In genomic region chr9:83622433-83622813, GRCh38 we compare ENCODE assay signal across 8 cellular contexts. TPM values are rescaled to one million over a fixed set of nuclear protein-coding genes. Genes with fewer than 3 reads are reported as not detected.
DNase-seq lines count a peak whose midpoint lies in the region; ATAC-seq and TF ChIP-seq lines count a peak whose summit lies in the region.

No MANE protein-coding gene starts in this region.

- peak overlapping the region; percentile 83 for H3K4me2 ChIP-seq in skeletal muscle satellite cell (ENCODE audit: low read length)

- intact Hi-C loops in left ventricle myocardium superior (cut with micrococcal nuclease), result no loop called here

- H3K4me1 ChIP-seq in cardiac muscle cell (ENCODE audit: low read depth) (no peaks in the 10 kb centered on the region), SJSA1 (replicated peaks) (peaks cover 11% of the 10 kb centered on the region), skeletal muscle satellite cell (ENCODE audit: control insufficient read depth, insufficient read depth, low read length) (peaks cover 5% of the 10 kb centered on the region)

- no peak for ATAC-seq in left ventricle myocardium superior

- no peaks in the 10 kb centered on the region for H3K27me3 ChIP-seq in cardiac muscle cell
- H3K27me3 ChIP-seq in SJSA1 (replicated peaks), result no peaks in the 10 kb centered on the region
- no peaks in the 10 kb centered on the region for H3K27me3 ChIP-seq in skeletal muscle satellite cell (ENCODE audit: control insufficient read depth, insufficient read depth, low read length)

- H3K4me3 ChIP-seq in cardiac muscle cell, result peak overlapping the region; percentile 79
- peak overlapping the region; percentile 76 for H3K4me3 ChIP-seq in SJSA1
- H3K4me3 ChIP-seq in fibroblast of the aortic adventitia (ENCODE audit: low read depth, low read length), result peak overlapping the region; percentile 71
- H3K4me3 ChIP-seq in skeletal muscle satellite cell (ENCODE audit: low read length), result peak overlapping the region; percentile 84

- H3K36me3 ChIP-seq in cardiac muscle cell (no peaks in the 10 kb centered on the region), SJSA1 (peaks cover 6% of the 10 kb centered on the region; the same call in 1 of the 2 replicates), skeletal muscle satellite cell (ENCODE audit: insufficient read depth, low read length) (no peaks in the 10 kb centered on the region)

- DNase-seq in cardiac muscle cell (ENCODE audit: low read depth in 1 of 2, low spot score in 1 of 2) (no peak), left ventricle myocardium superior (no peak), SJSA1 (ENCODE audit: low read depth in 1 of 2, low spot score in 2 of 2) (no peak), fibroblast of the aortic adventitia (ENCODE audit: low read depth) (no peak), NCI-H524 treated with DMSO at 0.1 percent for 48 hours (lab: John Stamatoyannopoulos, UW) (no peak), HK-2 (ENCODE audit: unreplicated experiment) (no peak)
- DNase-seq in effector CD8-positive, alpha-beta T cell (lab: John Stamatoyannopoulos, UW), result no peak

- H3K9ac ChIP-seq in skeletal muscle satellite cell (ENCODE audit: low read depth, low read length), result peak overlapping the region; percentile 92

- no peaks in the 10 kb centered on the region for H3K9me3 ChIP-seq in cardiac muscle cell (ENCODE audit: low read depth)
- no peaks in the 10 kb centered on the region for H3K9me3 ChIP-seq in SJSA1 (replicated peaks)
- no peaks in the 10 kb centered on the region for H3K9me3 ChIP-seq in skeletal muscle satellite cell (replicated peaks; ENCODE audit: low read length)

- no peak overlapping the region for H3K27ac ChIP-seq in cardiac muscle cell
- H3K27ac ChIP-seq in SJSA1, result peak overlapping the region; percentile 60; the same call in 1 of the 2 replicates

- TF ChIP-seq CTCF in cardiac muscle cell (IDR thresholded peaks at IDR 0.05; ENCODE audit: low read depth, low read length), result no peak
- TF ChIP-seq CTCF in fibroblast of the aortic adventitia (IDR thresholded peaks at IDR 0.05; ENCODE audit: insufficient read depth, low read length), result no peak

RNA-seq across cellular contexts. Expression of gene IDNK, which starts 0.5 kb away (rescaled TPM):
- total RNA-seq in cardiac muscle cell, result 3.1 and 6.4 TPM in 2 replicates
- 6.0 and 12.3 TPM in 2 replicates for polyA plus RNA-seq in cardiac muscle cell
- 3.3 TPM for total RNA-seq in left ventricle myocardium superior
- total RNA-seq in SJSA1 (2014; rRNA removed; shearing (Covaris generic)), result 2.1 and 2.6 TPM in 2 replicates
- 6.0 and 7.6 TPM in 2 replicates for total RNA-seq in fibroblast of the aortic adventitia (ENCODE audit: low replicate concordance)
- total RNA-seq in skeletal muscle satellite cell (2012; rRNA removed), result 3.3 and 3.5 TPM in 2 replicates
